Comparison of ENCODE assay signal across 9 cellular contexts in the genomic region with DNA sequence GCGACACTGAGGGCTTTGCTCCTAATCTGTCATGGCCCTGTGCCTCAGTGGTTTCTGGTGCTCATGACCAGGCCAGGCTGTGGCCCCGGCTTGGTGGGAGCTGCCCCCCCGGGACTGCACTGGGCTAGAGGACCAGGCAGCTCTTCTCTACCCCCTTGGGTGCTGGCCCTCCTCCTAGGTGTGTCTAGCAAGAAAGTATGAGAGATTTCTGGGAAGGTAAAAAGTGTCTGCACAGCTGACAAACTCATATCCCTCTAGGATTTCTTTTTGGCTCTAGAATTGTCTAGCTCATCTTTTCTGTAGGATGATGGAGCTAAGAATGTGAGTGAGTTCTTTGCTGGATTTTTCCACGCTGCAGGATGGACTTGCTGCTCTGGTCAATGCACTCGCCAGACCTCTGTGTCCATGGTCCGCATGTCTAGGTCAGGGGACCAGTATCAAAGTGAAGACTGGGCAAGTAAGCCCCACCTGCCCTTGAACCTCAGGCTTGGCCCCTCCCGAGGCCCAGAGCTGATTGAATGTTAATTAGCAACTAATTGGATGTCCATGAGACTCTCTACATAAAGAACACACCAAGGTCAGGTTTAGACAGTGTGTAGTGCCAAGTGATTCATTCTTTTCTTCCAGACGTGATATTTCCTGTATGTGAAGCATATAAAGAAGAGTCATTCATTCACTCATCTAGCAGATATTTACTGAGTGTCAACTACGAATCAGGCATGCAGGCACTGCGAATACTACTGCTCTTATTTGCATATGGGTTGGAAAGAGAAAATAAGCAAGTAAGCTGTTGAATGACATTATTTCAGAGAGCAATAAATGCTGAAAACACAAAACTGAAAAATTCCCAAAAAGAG. TPM values are rescaled to one million over a fixed set of nuclear protein-coding genes. Genes with fewer than 3 reads are reported as not detected.
DNase-seq lines count a peak whose midpoint lies in the region; ATAC-seq and TF ChIP-seq lines count a peak whose summit lies in the region.
"Had no signal": no experiment of that assay in that cellular context is flagged by ENCODE, and none has a peak within 500 bp of the region (broad histone marks: within the 10 kb centered on the region; RNA-seq: fewer than 3 reads in every experiment).

No MANE protein-coding gene starts in this region.

- no peaks in the 10 kb centered on the region for H3K36me3 ChIP-seq in ascending aorta
- H3K36me3 ChIP-seq in lower lobe of right lung = no peaks in the 10 kb centered on the region

- H3K4me3 ChIP-seq in AG09309 (ENCODE audit: control insufficient read depth, low read depth, low read length) = peak overlapping the region; percentile 38
- H3K4me3 ChIP-seq in ascending aorta = peak overlapping the region; percentile 44 to 49
- H3K4me3 ChIP-seq in lower lobe of right lung = peak overlapping the region; percentile 65

- DNase-seq in AG09309 (ENCODE audit: low read depth) (no peak), ascending aorta (ENCODE audit: low spot score in 2 of 2) (no peak), lower lobe of right lung (no peak), nucleus accumbens (lab: John Stamatoyannopoulos, UW) (no peak), NCI-H446 (lab: John Stamatoyannopoulos, UW) (no peak), ureter (ENCODE audit: low spot score) (no peak)

- H3K4me1 ChIP-seq in ascending aorta (no peaks in the 10 kb centered on the region), lower lobe of right lung (peaks cover 17% of the 10 kb centered on the region)

- H3K9me3 ChIP-seq in ascending aorta = no peaks in the 10 kb centered on the region
- H3K9me3 ChIP-seq in lower lobe of right lung = no peaks in the 10 kb centered on the region

- intact Hi-C loops in ascending aorta (cut with DNase I) = no loop called here
- intact Hi-C loops in lower lobe of right lung (cut with DNase I) = no loop called here

- no peak overlapping the region for H3K27ac ChIP-seq in ascending aorta
- H3K27ac ChIP-seq in lower lobe of right lung = peak overlapping the region; percentile 71

- no peak for TF ChIP-seq CTCF in AG09309 (IDR thresholded peaks at IDR 0.05; ENCODE audit: control insufficient read depth, insufficient read depth, low read depth, low read length, missing control alignments)
- TF ChIP-seq CTCF in ascending aorta (IDR thresholded peaks at IDR 0.05) = no peak
- no peak for TF ChIP-seq CTCF in lower lobe of right lung (IDR thresholded peaks at IDR 0.05)

- ATAC-seq in HG02642 (IDR thresholded peaks at IDR 0.05; ENCODE audit: poor library complexity, unreplicated experiment) (peak; percentile 17), lower lobe of right lung (peak; percentile 31 to 56), GM19328 (IDR thresholded peaks at IDR 0.05; ENCODE audit: unreplicated experiment) (no peak)

- no peaks in the 10 kb centered on the region for H3K27me3 ChIP-seq in ascending aorta
- peaks cover 5% of the 10 kb centered on the region for H3K27me3 ChIP-seq in lower lobe of right lung (ENCODE audit: low read depth)

RNA-seq across cellular contexts. Expression of gene PSD4, which starts 15.6 kb away (rescaled TPM):
- 11.2 TPM for total RNA-seq in ascending aorta
- 43.2 TPM for total RNA-seq in lower lobe of right lung
- 55.1 TPM for total RNA-seq in ureter

RNA-seq across cellular contexts. Expression of gene IL1RN, which starts 30.7 kb away (rescaled TPM):
- total RNA-seq in ascending aorta (not detected), lower lobe of right lung (20.1 TPM), ureter (80.2 TPM)
- total RNA-seq: skeletal muscle tissue had no signal

Comparison
In these comparisons a context has a peak if more than half of its experiments do, and no peak if none do; other contexts are left out.
1. RNA of gene IL1RN, which starts 30.7 kb away (total RNA-seq): 80.2 TPM in ureter (single experiment) and 20.1 TPM in lower lobe of right lung (single experiment); not detected in ascending aorta (single experiment); every median in the first group is over 10 times any median in the second.
2. Peak in every context shown above with its lines, with median percentiles within 50 percentile points of each other: H3K4me3 ChIP-seq.